In genomic region chr10:11598749-11599396, GRCh38 we compare ENCODE assay signal across 25 cellular contexts. TPM values are rescaled to one million over a fixed set of nuclear protein-coding genes. Genes with fewer than 3 reads are reported as not detected.
DNase-seq lines count a peak whose midpoint lies in the region; ATAC-seq and TF ChIP-seq lines count a peak whose summit lies in the region.
"Had no signal": no experiment of that assay in that cellular context is flagged by ENCODE, and none has a peak within 500 bp of the region (broad histone marks: within the 10 kb centered on the region; RNA-seq: fewer than 3 reads in every experiment).

No MANE protein-coding gene starts in this region.

- H3K9me3 ChIP-seq in SK-N-SH (no peaks in the 10 kb centered on the region; the same call in 1 of the 2 replicates), Loucy (ENCODE audit: insufficient read depth, low read depth, low read length) (no peaks in the 10 kb centered on the region), endocrine pancreas (ENCODE audit: control insufficient read depth, low read length) (no peaks in the 10 kb centered on the region), upper lobe of right lung (no peaks in the 10 kb centered on the region)
- H3K9me3 ChIP-seq: ovary had no signal

- H3K79me2 ChIP-seq in SK-N-SH (ENCODE audit: insufficient read depth) (peaks cover 77% of the 10 kb centered on the region), Loucy (ENCODE audit: insufficient read depth, low read length) (peaks cover 90% of the 10 kb centered on the region)

- H3K27ac ChIP-seq in SK-N-SH (ENCODE audit: low read depth in 2 of 2, low read length in 1 of 2) (no peak overlapping the region), upper lobe of right lung (no peak overlapping the region)
- H3K27ac ChIP-seq: epithelial cell of prostate, ovary had no signal

- H3K36me3 ChIP-seq in SK-N-SH (replicated peaks in 1 of 2; ENCODE audit: control insufficient read depth in 1 of 2, insufficient read depth in 2 of 2, low read length in 1 of 2) (no peaks in the 10 kb centered on the region), Loucy (ENCODE audit: insufficient read depth, low read length) (peaks cover 8% of the 10 kb centered on the region; the same call in 1 of the 2 replicates), endocrine pancreas (ENCODE audit: control insufficient read depth, insufficient read depth, low read length) (no peaks in the 10 kb centered on the region), upper lobe of right lung (no peaks in the 10 kb centered on the region)
- H3K36me3 ChIP-seq: ovary had no signal

- H3K9ac ChIP-seq in SK-N-SH (no peak overlapping the region), Loucy (ENCODE audit: low read depth, low read length, poor library complexity, severe bottlenecking) (no peak overlapping the region), endocrine pancreas (ENCODE audit: control insufficient read depth, insufficient read depth, low read length) (no peak overlapping the region)

- peaks cover 7% of the 10 kb centered on the region for H3F3A ChIP-seq in SK-N-SH (replicated peaks; ENCODE audit: insufficient read depth)
- no peaks in the 10 kb centered on the region for H3F3A ChIP-seq in Loucy (ENCODE audit: low read depth)

- TF ChIP-seq EP300 in SK-N-SH (IDR thresholded peaks at IDR 0.05; ENCODE audit: borderline replicate concordance in 1 of 2, low read depth in 1 of 2, low read length in 1 of 2): no peak

- H2AFZ ChIP-seq in SK-N-SH (ENCODE audit: low read depth) (no peak overlapping the region), Loucy (ENCODE audit: low read length) (no peak overlapping the region)

- no peaks in the 10 kb centered on the region for H3K9me2 ChIP-seq in SK-N-SH
- H3K9me2 ChIP-seq in Loucy (replicated peaks; ENCODE audit: low read depth, low read length): no peaks in the 10 kb centered on the region

- CTCF ChIA-PET in SK-N-SH (lab: Yijun Ruan, JAX): no interaction called here

- H3K4me3 ChIP-seq in SK-N-SH (ENCODE audit: low read depth in 2 of 2, low read length in 1 of 2): no peak overlapping the region
- no peak overlapping the region for H3K4me3 ChIP-seq in Loucy (ENCODE audit: low read length, poor library complexity, severe bottlenecking)
- H3K4me3 ChIP-seq in endocrine pancreas (ENCODE audit: control insufficient read depth, insufficient read depth, low read length): peak overlapping the region; percentile 16
- no peak overlapping the region for H3K4me3 ChIP-seq in upper lobe of right lung
- H3K4me3 ChIP-seq: ovary had no signal

- H3K4me1 ChIP-seq in SK-N-SH (ENCODE audit: control insufficient read depth in 1 of 2, insufficient read depth in 2 of 2, low read depth in 1 of 2, low read length in 1 of 2) (peaks cover 10 to 16% of the 10 kb centered on the region in 2 experiments; a peak in 3 of 4 replicates), Loucy (ENCODE audit: insufficient read depth, low read length, poor library complexity, severe bottlenecking) (peaks cover 22% of the 10 kb centered on the region), endocrine pancreas (ENCODE audit: control insufficient read depth, insufficient read depth, low read length) (peaks cover 18% of the 10 kb centered on the region), upper lobe of right lung (peaks cover 17% of the 10 kb centered on the region)

- peaks cover 15% of the 10 kb centered on the region; the same call in 1 of the 2 replicates for H4K20me1 ChIP-seq in SK-N-SH (ENCODE audit: insufficient read depth)
- peaks cover 8% of the 10 kb centered on the region for H4K20me1 ChIP-seq in Loucy (ENCODE audit: insufficient read depth, low read length, poor library complexity, severe bottlenecking)

- ATAC-seq in SK-N-SH treated with all-trans-retinoic acid at 6 μM for 48 hours (no peak), upper lobe of right lung (peak; percentile 39), HG03520 (IDR thresholded peaks at IDR 0.05; ENCODE audit: unreplicated experiment) (no peak), GM19397 (IDR thresholded peaks at IDR 0.05; ENCODE audit: unreplicated experiment) (no peak)
- ATAC-seq: left cardiac atrium; stimulated activated naive CD8-positive, alpha-beta T cell treated with anti-CD3 and anti-CD28 coated beads, Interleukin-15, Interleukin-2, amounts not matched to agents 100 U/mL and 50 U/mL, for 24 hours had no signal

- no peaks in the 10 kb centered on the region for H3K27me3 ChIP-seq in SK-N-SH (ENCODE audit: insufficient read depth)
- no peaks in the 10 kb centered on the region for H3K27me3 ChIP-seq in Loucy (ENCODE audit: insufficient read depth, low read length, poor library complexity, severe bottlenecking)
- no peaks in the 10 kb centered on the region for H3K27me3 ChIP-seq in endocrine pancreas (ENCODE audit: control insufficient read depth, insufficient read depth, low read length)
- no peaks in the 10 kb centered on the region for H3K27me3 ChIP-seq in upper lobe of right lung
- H3K27me3 ChIP-seq: ovary had no signal

- WGBS in SK-N-SH (ENCODE audit: low lambda C conversion rate): 87% methylated on average over 8 of the region's 8 CpGs

- H3K4me2 ChIP-seq in SK-N-SH (no peak overlapping the region), Loucy (ENCODE audit: low read depth, low read length, poor library complexity, severe bottlenecking) (peak overlapping the region; percentile 11)

- POLR2A ChIA-PET in SK-N-SH (lab: Yijun Ruan, JAX): no interaction called here

- intact Hi-C loops in upper lobe of right lung (cut with DNase I): no loop called here

- TF ChIP-seq CTCF in SK-N-SH (IDR thresholded peaks at IDR 0.05) (no peak), Loucy (conservative IDR thresholded peaks at IDR 0.05; ENCODE audit: low read length) (no peak), upper lobe of right lung (IDR thresholded peaks at IDR 0.05) (no peak)

- TF ChIP-seq RAD21 in SK-N-SH (IDR thresholded peaks at IDR 0.05; ENCODE audit: low read length): no peak

- DNase-seq in SK-N-SH (peak; percentile 21), upper lobe of right lung (no peak)
- no peak for DNase-seq in activated effector memory CD4-positive, alpha-beta T cell treated with anti-CD3 and anti-CD28 coated beads, Interleukin-2, amount 50 U/mL, for 16 hours
- DNase-seq: activated CD4-positive, alpha-beta T cell treated with anti-CD3 and anti-CD28 coated beads for 4 hours; activated T-cell treated with anti-CD3 and anti-CD28 coated beads for 4 hours; CD8-positive, alpha-beta memory T cell; effector CD4-positive, alpha-beta T cell; HCEC 1CT; hypothalamus; left cardiac atrium; mammary epithelial cell; NCI-H1092; NCI-H1694 treated with DMSO at 0.1 percent for 48 hours; NCI-H510A treated with DMSO at 0.1 percent for 48 hours; nephron progenitor cell; ovary; Right ventricle myocardium superior; small intestine; stimulated activated naive CD8-positive, alpha-beta T cell treated with anti-CD3 and anti-CD28 coated beads, Interleukin-15, Interleukin-2, amounts not matched to agents 100 U/mL and 50 U/mL, for 24 hours had no signal

TF ChIP-seq in SK-N-SH, 30 proteins besides CTCF, POLR2A, EP300 and RAD21 (continues in another document):
- TF ChIP-seq POLR2AphosphoS5 (IDR thresholded peaks at IDR 0.05; ENCODE audit: low read depth, low read length): no peak
- TF ChIP-seq SIN3A (IDR thresholded peaks at IDR 0.05; ENCODE audit: borderline replicate concordance, low read depth, low read length): no peak
- TF ChIP-seq EZH2phosphoT487 (IDR thresholded peaks at IDR 0.05; ENCODE audit: borderline replicate concordance, low read depth): no peak
- no peak for TF ChIP-seq USF2 (IDR thresholded peaks at IDR 0.05; ENCODE audit: borderline replicate concordance, low read depth, low read length)
- TF ChIP-seq NFIC (IDR thresholded peaks at IDR 0.05; ENCODE audit: borderline replicate concordance): no peak
- TF ChIP-seq MEF2A (IDR thresholded peaks at IDR 0.05; ENCODE audit: borderline replicate concordance, low read depth): no peak
- TF ChIP-seq YY1 (IDR thresholded peaks at IDR 0.05; ENCODE audit: low read depth): no peak

TF ChIP-seq in SK-N-SH treated with all-trans-retinoic acid at 6 μM for 48 hours, 23 proteins besides CTCF, POLR2A, EP300 and RAD21:
- no peak for TF ChIP-seq OSR1 (CRISPR knock-in tag; IDR thresholded peaks at IDR 0.05)
- no peak for TF ChIP-seq CSRNP3 (CRISPR knock-in tag; IDR thresholded peaks at IDR 0.05)
- TF ChIP-seq PPARA (CRISPR knock-in tag; IDR thresholded peaks at IDR 0.05; ENCODE audit: borderline replicate concordance): no peak
- no peak for TF ChIP-seq ZFP30 (CRISPR knock-in tag; IDR thresholded peaks at IDR 0.05)

RNA-seq across cellular contexts. Expression of gene USP6NL, which starts 12.6 kb away (rescaled TPM):
- polyA plus RNA-seq in SK-N-SH (2012; rRNA removed): 8.2 and 8.9 TPM in 2 replicates
- 9.6 and 10.1 TPM in 2 replicates for polyA plus RNA-seq in SK-N-SH (2012; cell fraction: cytosol; rRNA removed)
- 11.3 and 12.2 TPM in 2 replicates for polyA plus RNA-seq in SK-N-SH (2012; cell fraction: nucleus; rRNA removed)
- 21.6 TPM for total RNA-seq in upper lobe of right lung
